ENCODE assay signal across 23 cellular contexts in the genomic region with DNA sequence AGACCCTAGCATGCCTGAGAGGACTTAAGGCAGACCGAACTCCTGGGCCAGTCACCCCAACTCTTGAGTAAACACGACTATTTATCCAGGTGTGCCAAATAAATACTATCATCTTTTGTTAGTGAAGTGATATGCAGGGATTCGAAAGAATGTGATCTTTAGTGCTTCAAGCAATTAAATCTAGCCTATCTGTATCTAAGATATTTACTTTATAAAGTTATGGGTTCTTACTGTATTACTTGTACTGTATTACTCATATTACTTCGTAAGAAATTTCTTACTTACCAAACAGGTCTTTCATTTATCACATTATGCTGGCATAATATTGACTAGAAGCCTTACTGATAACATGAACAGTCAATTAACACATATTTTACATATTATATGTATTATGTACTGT.
"Had no signal": no experiment of that assay in that cellular context is flagged by ENCODE, and none has a peak within 500 bp of the region (broad histone marks: within the 10 kb centered on the region; RNA-seq: fewer than 3 reads in every experiment).

No MANE protein-coding gene starts in this region.

- H3K27me3 ChIP-seq: dorsolateral prefrontal cortex, gastrocnemius medialis, ovary, right lobe of liver, suprapubic skin, transverse colon, upper lobe of right lung, vagina had no signal

- H3K4me3 ChIP-seq: dorsolateral prefrontal cortex, gastrocnemius medialis, lung, ovary, right lobe of liver, suprapubic skin, transverse colon, upper lobe of right lung, vagina had no signal

- DNase-seq: dorsolateral prefrontal cortex; effector CD4-positive, alpha-beta T cell; foreskin fibroblast; gastrocnemius medialis; head of caudate nucleus; left ventricle myocardium superior; natural killer cell; occipital lobe; ovary; posterior cingulate gyrus; right lobe of liver; small intestine; stimulated activated CD4-positive, alpha-beta T cell treated with anti-CD3 and anti-CD28 coated beads, Interleukin-15, amount 100 ng/mL, for 24 hours; stimulated activated CD4-positive, alpha-beta T cell treated with anti-CD3 and anti-CD28 coated beads, Interleukin-2, amount 100 ng/mL, for 48 hours; stimulated activated naive CD4-positive, alpha-beta T cell; stimulated activated naive CD8-positive, alpha-beta T cell treated with anti-CD3 and anti-CD28 coated beads, Interleukin-15, amount 100 ng/mL, for 72 hours; transverse colon; upper lobe of right lung had no signal

- ATAC-seq: esophagus mucosa; gastrocnemius medialis; left ventricle myocardium superior; natural killer cell; right lobe of liver; stimulated activated naive CD8-positive, alpha-beta T cell treated with anti-CD3 and anti-CD28 coated beads, Interleukin-15, amount 100 ng/mL, for 72 hours; upper lobe of right lung had no signal

- H3K36me3 ChIP-seq: gastrocnemius medialis, ovary, right lobe of liver, suprapubic skin, transverse colon, upper lobe of right lung, vagina had no signal

- FAIRE-seq: keratinocyte, small intestine had no signal
